In the genomic region with DNA sequence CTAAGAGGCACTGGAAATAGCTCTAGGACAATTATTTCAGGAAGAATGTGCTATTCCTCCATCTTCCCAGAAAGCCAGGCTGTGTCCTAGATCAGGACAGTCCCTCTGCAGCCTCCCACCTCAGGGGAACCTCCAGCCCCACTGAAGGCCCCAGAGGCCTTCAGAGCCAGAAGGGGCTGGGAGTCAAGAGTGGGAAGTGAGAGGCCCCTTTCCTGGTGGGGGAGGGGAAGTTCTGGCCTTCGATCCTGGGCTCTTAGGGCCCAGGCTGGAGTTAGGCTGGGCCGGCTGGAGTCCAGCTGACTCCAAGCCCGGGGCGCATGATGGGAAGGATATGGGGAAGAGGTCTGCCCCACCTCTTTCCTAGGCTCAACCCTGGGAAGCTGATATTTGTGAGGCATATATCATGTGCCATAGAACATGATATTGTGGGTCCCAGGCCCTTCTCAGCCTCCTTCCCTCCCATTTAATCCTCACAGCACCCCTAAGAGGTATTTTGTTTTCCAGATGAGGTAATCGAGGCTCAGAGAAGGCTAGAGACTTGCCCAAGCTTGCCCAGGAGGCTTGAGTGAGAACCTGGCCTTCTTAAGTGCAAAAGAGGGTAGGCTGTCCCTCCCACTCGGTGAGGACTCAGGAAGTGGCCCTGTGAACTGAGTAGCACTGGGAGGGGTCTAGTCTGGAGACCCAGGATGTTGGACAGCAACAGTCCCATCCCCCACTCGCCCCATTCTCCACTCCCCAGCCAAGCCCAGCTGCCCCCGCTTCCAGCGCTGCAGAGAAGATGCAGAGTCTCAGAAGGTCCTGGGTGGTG, we compare ENCODE assay signal across 1 cellular context.
TF ChIP-seq lines count a peak whose summit lies in the region.

No MANE protein-coding gene starts in this region.

TF ChIP-seq in endothelial cell of umbilical vein, 7 proteins besides CTCF, POLR2A, EP300 and RAD21:
- TF ChIP-seq EZH2 (IDR thresholded peaks at IDR 0.05; ENCODE audit: borderline replicate concordance, low read depth, low read length, severe bottlenecking) (no peak), MAX (IDR thresholded peaks at IDR 0.05; ENCODE audit: insufficient read depth, insufficient read length) (no peak), FOS (IDR thresholded peaks at IDR 0.05; ENCODE audit: borderline replicate concordance, insufficient read depth, low read length) (no peak), MYC (IDR thresholded peaks at IDR 0.05; ENCODE audit: low read depth, low read length) (no peak), JUN (IDR thresholded peaks at IDR 0.05; ENCODE audit: borderline replicate concordance, insufficient read depth, insufficient read length, low read depth) (no peak), GATA2 (IDR thresholded peaks at IDR 0.05; ENCODE audit: insufficient read depth, insufficient read length, low read depth, low read length) (no peak), POLR2AphosphoS5 (IDR thresholded peaks at IDR 0.05; ENCODE audit: insufficient read depth, low read depth, low read length) (no peak)
